Comparison of ENCODE assay signal across 12 cellular contexts in the genomic region with DNA sequence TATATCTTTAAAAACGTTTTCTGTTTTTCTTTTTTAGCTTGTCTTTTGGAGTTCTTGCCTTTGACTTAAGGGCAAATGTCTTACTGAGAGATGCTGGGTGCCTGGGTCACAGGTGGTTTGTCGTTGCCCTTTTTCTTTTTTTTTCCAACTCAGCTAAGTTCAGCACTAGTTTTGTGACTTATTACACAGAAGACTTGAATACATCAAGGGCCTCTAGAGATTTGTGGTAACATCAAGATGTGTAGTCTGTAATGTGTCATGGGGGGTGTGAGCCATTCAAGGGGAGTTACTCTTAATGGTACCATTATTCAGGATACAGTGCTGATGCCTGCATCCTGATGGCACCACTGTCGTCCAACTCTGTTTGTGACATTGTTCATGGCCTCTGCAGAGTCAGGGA.
A peak's percentile ranks its signal among the peaks of the same experiment; 100 is the strongest.
DNase-seq lines count a peak whose midpoint lies in the region; ATAC-seq and TF ChIP-seq lines count a peak whose summit lies in the region.
"Had no signal": no experiment of that assay in that cellular context is flagged by ENCODE, and none has a peak within 500 bp of the region (broad histone marks: within the 10 kb centered on the region; RNA-seq: fewer than 3 reads in every experiment).

No MANE protein-coding gene starts in this region.

- H3K4me2 ChIP-seq in PC-9 = no peak overlapping the region
- H3K4me2 ChIP-seq: neural progenitor cell had no signal

- no peak for ATAC-seq in T-helper 17 cell
- ATAC-seq: Right ventricle myocardium inferior had no signal

- no peak for TF ChIP-seq CTCF in fibroblast of mammary gland (conservative IDR thresholded peaks at IDR 0.05; ENCODE audit: control insufficient read depth, insufficient read depth, low read depth, low read length)
- TF ChIP-seq CTCF in PC-9 (conservative IDR thresholded peaks at IDR 0.05) = no peak

- H3K4me1 Mint-ChIP-seq in T-helper 17 cell = peaks cover 36% of the 10 kb centered on the region

- BruUV-seq in PC-9 (replicated peaks; lab: Mats Ljungman, UMichigan) = no TSS peak

- DNase-seq in stimulated activated CD4-positive, alpha-beta T cell treated with anti-CD3 and anti-CD28 coated beads, Interleukin-1b, Interleukin-23, amount 100 ng/mL, for 48 hours = peak; percentile 21
- DNase-seq in stimulated activated CD4-positive, alpha-beta T cell treated with anti-CD3 and anti-CD28 coated beads, Interleukin-4, amount 100 ng/mL, for 4 hours = no peak
- no peak for DNase-seq in T-helper 17 cell
- DNase-seq in fibroblast of mammary gland (ENCODE audit: low read depth) = peak; percentile 88
- DNase-seq in NCI-H2171 (lab: John Stamatoyannopoulos, UW) = no peak
- no peak for DNase-seq in PC-9
- no peak for DNase-seq in erythroblast (lab: John Stamatoyannopoulos, UW)
- DNase-seq: Calu3, foreskin melanocyte, midbrain had no signal

- no peaks in the 10 kb centered on the region for H3K36me3 ChIP-seq in PC-9 (ENCODE audit: low read depth)
- H3K36me3 ChIP-seq: neural progenitor cell had no signal

- no peaks in the 10 kb centered on the region for H3K9me2 ChIP-seq in PC-9 (ENCODE audit: insufficient read depth)

- no peaks in the 10 kb centered on the region for H3K36me3 Mint-ChIP-seq in T-helper 17 cell (ENCODE audit: low read depth)

- CTCF ChIA-PET in PC-9 (lab: Charles Lee) = no interaction called here

- H3K27me3 Mint-ChIP-seq in T-helper 17 cell = no peaks in the 10 kb centered on the region

- no peaks in the 10 kb centered on the region for H3K4me1 ChIP-seq in PC-9 (replicated peaks; ENCODE audit: insufficient read depth)
- H3K4me1 ChIP-seq: neural progenitor cell had no signal

- no peak overlapping the region for H3K4me3 ChIP-seq in fibroblast of mammary gland (ENCODE audit: control insufficient read depth, low read depth, low read length)
- H3K4me3 ChIP-seq in PC-9 = no peak overlapping the region
- H3K4me3 ChIP-seq: neural progenitor cell had no signal

- H3K9me3 ChIP-seq in T-helper 17 cell (ENCODE audit: control insufficient read depth, low read length, poor library complexity, severe bottlenecking) (no peaks in the 10 kb centered on the region), PC-9 (ENCODE audit: insufficient read depth, low read depth) (no peaks in the 10 kb centered on the region)

- H2AFZ ChIP-seq in PC-9 = no peak overlapping the region
- H2AFZ ChIP-seq: neural progenitor cell had no signal

- TF ChIP-seq POLR2A in erythroblast (IDR thresholded peaks at IDR 0.05; ENCODE audit: low read length) = no peak

- H3K27ac Mint-ChIP-seq in T-helper 17 cell = peak overlapping the region; percentile 91
- H3K27ac Mint-ChIP-seq: neural progenitor cell had no signal

- H3K4me3 Mint-ChIP-seq in T-helper 17 cell = no peak overlapping the region
- H3K4me3 Mint-ChIP-seq: neural progenitor cell had no signal

- intact Hi-C loops in PC-9 (cut with micrococcal nuclease; ENCODE audit: unreplicated experiment) = no loop called here

- POLR2A ChIA-PET in PC-9 (lab: Charles Lee; ENCODE audit: unreplicated experiment) = interaction anchor here (0.5 kb wide), 1 partner anchor 10 kb away, joined by 3 read pairs; no protein-coding TSS in a partner anchor

- peaks cover 35% of the 10 kb centered on the region for H3K79me2 ChIP-seq in PC-9 (ENCODE audit: low read depth)

- no peaks in the 10 kb centered on the region for H3K27me3 ChIP-seq in PC-9 (ENCODE audit: insufficient read depth, low read depth)
- H3K27me3 ChIP-seq: neural progenitor cell had no signal

- no peaks in the 10 kb centered on the region for H3F3A ChIP-seq in PC-9 (ENCODE audit: insufficient read depth, low read depth)

- H4K20me1 ChIP-seq in PC-9 (ENCODE audit: insufficient read depth) = no peaks in the 10 kb centered on the region

- no peak overlapping the region for H3K27ac ChIP-seq in PC-9
- H3K27ac ChIP-seq: neural progenitor cell had no signal

Comparison
In these comparisons a context has a peak if more than half of its experiments do, and no peak if none do; other contexts are left out.
1. DNase-seq: peak in stimulated activated CD4-positive, alpha-beta T cell treated with anti-CD3 and anti-CD28 coated beads, Interleukin-1b, Interleukin-23, amount 100 ng/mL, for 48 hours (single experiment) and fibroblast of mammary gland (single experiment); none in stimulated activated CD4-positive, alpha-beta T cell treated with anti-CD3 and anti-CD28 coated beads, Interleukin-4, amount 100 ng/mL, for 4 hours (0 of 2), T-helper 17 cell (0 of 3), NCI-H2171 (single experiment), PC-9 (0 of 2) and erythroblast (0 of 2).